16 cellular contexts compared by ENCODE assay signal in genomic region chr1:33005812-33006465, GRCh38. TPM values are rescaled to one million over a fixed set of nuclear protein-coding genes. Genes with fewer than 3 reads are reported as not detected.
DNase-seq lines count a peak whose midpoint lies in the region; ATAC-seq and TF ChIP-seq lines count a peak whose summit lies in the region.
"Had no signal": no experiment of that assay in that cellular context is flagged by ENCODE, and none has a peak within 500 bp of the region (broad histone marks: within the 10 kb centered on the region; RNA-seq: fewer than 3 reads in every experiment).

No MANE protein-coding gene starts in this region.

- intact Hi-C loops in Caco-2 (cut with micrococcal nuclease; ENCODE audit: unreplicated experiment), result loop anchor here (2.0 to 5.0 kb wide), 3 partner anchors 17 to 73 kb away; no protein-coding TSS in a partner anchor

- H3K27ac ChIP-seq in RWPE1, result peak overlapping the region; percentile 89

- no peaks in the 10 kb centered on the region for H3K36me3 ChIP-seq in Caco-2 (ENCODE audit: control insufficient read depth, insufficient read depth, low read length)

- BruUV-seq in Caco-2 (replicated peaks; lab: Mats Ljungman, UMichigan), result no TSS peak

- CTCF ChIA-PET in Caco-2 (lab: Charles Lee), result interaction anchor here (0.6 to 1.6 kb wide), 6 partner anchors 9 to 204 kb away, joined by 3 to 7 read pairs (median 4); no protein-coding TSS in a partner anchor
- CTCF ChIA-PET in RWPE1 (lab: Yijun Ruan, JAX), result interaction anchor here (0.6 to 1.4 kb wide), 3 partner anchors 62 to 81 kb away, joined by 3 to 8 read pairs (median 6); no protein-coding TSS in a partner anchor

- H3K4me3 Mint-ChIP-seq in Caco-2 (ENCODE audit: unreplicated experiment), result no peak overlapping the region
- H3K4me3 Mint-ChIP-seq in nephron progenitor cell, result no peak overlapping the region
- H3K4me3 Mint-ChIP-seq: activated B cell treated with CpG ODN at 0.5 μM for 24 hours had no signal

- ATAC-seq in HG03280 (IDR thresholded peaks at IDR 0.05; ENCODE audit: unreplicated experiment), result no peak
- no peak for ATAC-seq in GM18907 (IDR thresholded peaks at IDR 0.05; ENCODE audit: unreplicated experiment)
- ATAC-seq: PC-3 had no signal

- no peaks in the 10 kb centered on the region for H3K9me3 ChIP-seq in Caco-2
- H3K9me3 ChIP-seq: HAP-1 had no signal

- no peak for TF ChIP-seq CTCF in Caco-2 (IDR thresholded peaks at IDR 0.05; ENCODE audit: insufficient read depth in 1 of 2, low read depth in 1 of 2, low read length in 1 of 2, severe bottlenecking in 1 of 2, unreplicated experiment in 1 of 2)
- TF ChIP-seq CTCF in RWPE1 (conservative IDR thresholded peaks at IDR 0.05; ENCODE audit: low read depth), result no peak
- no peak for TF ChIP-seq CTCF in nephron progenitor cell (IDR thresholded peaks at IDR 0.05)

- H3K27me3 Mint-ChIP-seq in Caco-2 (ENCODE audit: insufficient read depth, unreplicated experiment) (no peaks in the 10 kb centered on the region), nephron progenitor cell (ENCODE audit: low read depth, poor library complexity) (no peaks in the 10 kb centered on the region)
- H3K27me3 Mint-ChIP-seq: activated B cell treated with CpG ODN at 0.5 μM for 24 hours had no signal

- H3K9me3 Mint-ChIP-seq in Caco-2 (ENCODE audit: unreplicated experiment), result no peaks in the 10 kb centered on the region
- H3K9me3 Mint-ChIP-seq in nephron progenitor cell, result no peaks in the 10 kb centered on the region
- H3K9me3 Mint-ChIP-seq: activated B cell treated with CpG ODN at 0.5 μM for 24 hours had no signal

- no peaks in the 10 kb centered on the region for H3K27me3 ChIP-seq in Caco-2 (replicated peaks; ENCODE audit: control insufficient read depth, insufficient read depth, low read length)

- in situ Hi-C loops in ACHN (cut with HindIII; ENCODE audit: low pct_ligation_motif_present, low pct_unique_long_range_greater_than_20kb, low sequenced_read_pairs), result no loop called here

- H3K4me1 ChIP-seq in Caco-2, result peaks cover 49% of the 10 kb centered on the region
- H3K4me1 ChIP-seq: HAP-1 had no signal

- POLR2A ChIA-PET in Caco-2 (lab: Charles Lee) (interaction anchor here (1.2 kb wide), 1 partner anchor 13 kb away, joined by 3 read pairs; no protein-coding TSS in a partner anchor), RWPE1 (lab: Yijun Ruan, JAX; ENCODE audit: low non-redundant PET) (no interaction called here)

- H3K4me1 Mint-ChIP-seq in Caco-2 (ENCODE audit: low read depth, unreplicated experiment), result peaks cover 39% of the 10 kb centered on the region
- peaks cover 14% of the 10 kb centered on the region for H3K4me1 Mint-ChIP-seq in nephron progenitor cell
- H3K4me1 Mint-ChIP-seq: activated B cell treated with CpG ODN at 0.5 μM for 24 hours had no signal

- H3K27ac Mint-ChIP-seq in Caco-2 (ENCODE audit: unreplicated experiment) (peak overlapping the region; percentile 83), nephron progenitor cell (peak overlapping the region; percentile 81)
- H3K27ac Mint-ChIP-seq: activated B cell treated with CpG ODN at 0.5 μM for 24 hours had no signal

- no peak overlapping the region for H3K4me3 ChIP-seq in Caco-2 (ENCODE audit: low read depth, low read length)
- H3K4me3 ChIP-seq: HAP-1 had no signal

- H3K36me3 Mint-ChIP-seq in Caco-2 (ENCODE audit: insufficient read depth, unreplicated experiment) (peaks cover 43% of the 10 kb centered on the region), nephron progenitor cell (ENCODE audit: low read depth) (peaks cover 38% of the 10 kb centered on the region)

- DNase-seq in Caco-2 (peak in 1 of 2 experiments; percentile 25), RWPE1 (ENCODE audit: low spot score) (no peak), dermis blood vessel endothelial cell (peak; percentile 63), nephron progenitor cell (no peak), NCI-H69 (lab: John Stamatoyannopoulos, UW) (no peak), ACHN (no peak)
- DNase-seq: activated B cell treated with CpG ODN at 0.5 μM for 24 hours; activated T-cell treated with anti-CD3 and anti-CD28 coated beads, Interleukin-2, amount 50 U/mL, for 48 hours; aorta; DMS53; NCI-H524; occipital lobe; PC-3 had no signal

RNA-seq across cellular contexts. Expression of gene AK2, which starts 30.7 kb away (rescaled TPM):
- 127 and 139 TPM in 2 replicates for total RNA-seq in Caco-2 (2022)
- 164 and 212 TPM in 2 replicates for total RNA-seq in dermis blood vessel endothelial cell

RNA-seq across cellular contexts. Expression of gene RNF19B, which starts 41.3 kb away (rescaled TPM):
- 13.9 and 14.5 TPM in 2 replicates for total RNA-seq in Caco-2 (2022)
- total RNA-seq in dermis blood vessel endothelial cell, result 18.7 and 25.3 TPM in 2 replicates
